In the genomic region with DNA sequence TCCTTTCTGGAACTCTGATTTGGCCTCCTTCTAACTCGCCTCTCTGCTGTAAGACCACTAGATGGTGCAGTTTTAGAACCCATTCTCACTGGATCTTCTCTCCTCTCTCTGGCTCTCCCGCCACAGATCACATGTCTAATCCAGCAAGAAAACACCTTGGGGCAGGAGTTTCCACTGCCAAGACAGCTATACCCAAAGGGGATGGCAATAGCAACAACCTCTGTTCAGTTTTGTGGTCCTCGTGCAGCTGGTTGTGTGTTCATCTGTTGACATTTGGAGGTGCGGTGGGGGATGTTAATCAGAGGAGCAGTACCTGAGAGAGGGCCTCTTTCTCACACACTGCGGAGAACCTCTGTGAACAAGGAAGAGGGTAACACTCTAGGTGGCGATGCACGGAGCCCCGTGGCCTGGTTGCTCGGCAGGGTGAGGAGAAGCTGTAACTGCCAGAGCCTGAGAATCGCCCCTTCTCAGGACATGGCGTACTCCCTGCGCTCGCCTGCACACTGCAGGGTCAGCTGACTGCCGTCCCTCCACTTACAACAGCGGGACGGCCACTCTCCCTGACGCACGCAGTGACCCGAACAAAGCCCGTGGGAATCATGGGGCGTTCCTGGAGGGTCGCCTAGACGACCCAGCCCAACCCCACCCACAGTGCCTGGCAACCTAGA, we compare ENCODE assay signal across 8 cellular contexts. TPM values are rescaled to one million over a fixed set of nuclear protein-coding genes. Genes with fewer than 3 reads are reported as not detected.
DNase-seq lines count a peak whose midpoint lies in the region; ATAC-seq and TF ChIP-seq lines count a peak whose summit lies in the region.

A gene (plus strand): TSS at position 666 of the 668 bp plus-strand sequence. CDS start 25 bp downstream, outside the sequence.

- peak; percentile 71 for ATAC-seq in GM21526 (IDR thresholded peaks at IDR 0.05; ENCODE audit: low FRiP score, unreplicated experiment)
- ATAC-seq in psoas muscle = no peak

- no peaks in the 10 kb centered on the region for H3F3A ChIP-seq in MM.1S (ENCODE audit: insufficient read depth, low read length)

- H3K4me2 ChIP-seq in MM.1S (ENCODE audit: low read depth, low read length) = no peak within 1 kb of the TSS

- no peaks in the 10 kb centered on the region for H3K79me2 ChIP-seq in MM.1S (ENCODE audit: low read length)

- H2AFZ ChIP-seq in MM.1S (ENCODE audit: low read length) = peak within 1 kb of the TSS; percentile 43

- H3K4me1 ChIP-seq in MM.1S (ENCODE audit: low read length) = no peaks in the 10 kb centered on the region
- H3K4me1 ChIP-seq in psoas muscle = no peaks in the 10 kb centered on the region

- no peaks in the 10 kb centered on the region for H4K20me1 ChIP-seq in MM.1S (ENCODE audit: insufficient read depth, low read length)

- intact Hi-C loops in psoas muscle (cut with DNase I) = no loop called here

- no peak within 1 kb of the TSS for H3K4me3 ChIP-seq in MM.1S (ENCODE audit: low read length)
- no peak within 1 kb of the TSS for H3K4me3 ChIP-seq in psoas muscle

- no peaks in the 10 kb centered on the region for H3K9me3 ChIP-seq in MM.1S (replicated peaks; ENCODE audit: insufficient read depth, low read length)
- no peaks in the 10 kb centered on the region for H3K9me3 ChIP-seq in psoas muscle

- H3K36me3 ChIP-seq in MM.1S (replicated peaks; ENCODE audit: insufficient read depth, low read length) (no peaks in the 10 kb centered on the region), psoas muscle (ENCODE audit: insufficient read depth in 1 of 2, low read depth in 1 of 2) (no peaks in the 10 kb centered on the region)

- no peak within 1 kb of the TSS for H3K27ac ChIP-seq in MM.1S (ENCODE audit: low read length)
- no peak within 1 kb of the TSS for H3K27ac ChIP-seq in psoas muscle

- peak; percentile 72 for TF ChIP-seq CTCF in MM.1S (IDR thresholded peaks at IDR 0.05; ENCODE audit: low read length)
- TF ChIP-seq CTCF in psoas muscle (IDR thresholded peaks at IDR 0.05) = peak; percentile 21

- no peak within 1 kb of the TSS for H3K9ac ChIP-seq in MM.1S (ENCODE audit: low read length)

- H3K9me2 ChIP-seq in MM.1S (replicated peaks; ENCODE audit: insufficient read depth, low read length) = no peaks in the 10 kb centered on the region

- WGBS in psoas muscle, 3 donors = 76 to 81% (median 76%) methylated on average over 23 of the region's 23 CpGs

- peak; percentile 23 for DNase-seq in SKM-1 treated with dmso at 0.1 percent for 144 hours (lab: John Stamatoyannopoulos, UW; ENCODE audit: unreplicated experiment)
- no peak for DNase-seq in SKM-1 (lab: John Stamatoyannopoulos, UW; ENCODE audit: unreplicated experiment)
- peak; percentile 24 for DNase-seq in MM.1S
- peak; percentile 15 for DNase-seq in T1000 (lab: John Stamatoyannopoulos, UW)
- DNase-seq in germinal center (ENCODE audit: low spot score) = peak; percentile 17
- no peak for DNase-seq in psoas muscle
- DNase-seq in GDM1 (lab: John Stamatoyannopoulos, UW) = no peak

- H3K27me3 ChIP-seq in MM.1S (replicated peaks; ENCODE audit: insufficient read depth, low read length) (no peaks in the 10 kb centered on the region), psoas muscle (ENCODE audit: insufficient read depth in 3 of 3, low read length in 2 of 3) (no peaks in the 10 kb centered on the region)

RNA-seq across cellular contexts. Expression of the gene that starts here (rescaled TPM):
- not detected for total RNA-seq in psoas muscle
- under 1 TPM in 1 of 3 donors, not detected in 2; 0.05 TPM for polyA plus RNA-seq in psoas muscle

Comparison
In these comparisons a context has a peak if more than half of its experiments do, and no peak if none do; other contexts are left out.
1. DNase-seq: peak in SKM-1 treated with dmso at 0.1 percent for 144 hours (single experiment), MM.1S (single experiment), T1000 (single experiment) and germinal center (single experiment); none in SKM-1 (single experiment), psoas muscle (0 of 2) and GDM1 (single experiment).